8 cellular contexts compared by ENCODE assay signal in the genomic region with DNA sequence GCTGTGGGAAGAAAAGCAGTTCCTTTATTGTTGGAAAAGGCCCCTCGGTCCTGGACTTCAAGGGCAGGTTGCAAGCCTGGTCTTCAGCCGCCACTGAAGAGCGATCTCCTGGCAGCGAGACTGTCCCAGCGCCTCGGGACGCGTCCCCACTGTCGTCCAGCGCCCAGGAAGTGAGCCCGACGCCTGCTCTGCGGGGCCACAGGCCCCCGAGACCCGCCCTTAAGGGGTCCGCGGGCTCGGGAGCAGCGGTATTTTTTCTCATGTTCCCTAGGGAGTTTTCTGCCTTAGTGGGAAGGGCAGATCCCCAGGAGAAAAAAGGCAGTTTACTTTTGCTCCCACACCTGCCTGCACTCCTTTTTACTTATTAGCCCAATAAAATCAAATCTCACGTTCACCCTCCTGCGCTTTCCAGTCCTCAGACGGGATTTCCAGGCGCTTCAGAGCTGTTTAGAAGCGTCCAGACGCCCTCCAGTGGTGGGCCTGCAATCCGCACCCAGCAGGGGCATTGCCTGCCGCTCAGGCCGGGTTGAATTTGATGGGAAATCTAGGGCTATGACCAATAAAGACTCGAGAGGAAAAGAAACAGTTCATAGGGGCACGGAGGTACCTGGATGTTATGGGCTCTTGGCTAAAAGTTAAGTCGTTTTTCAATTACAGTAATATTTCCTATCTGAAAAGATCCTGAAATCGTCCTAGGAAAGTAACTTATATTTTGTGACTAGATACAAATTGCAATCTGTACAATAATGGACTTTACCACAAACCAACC. TPM values are rescaled to one million over a fixed set of nuclear protein-coding genes. Genes with fewer than 3 reads are reported as not detected.
DNase-seq lines count a peak whose midpoint lies in the region; ATAC-seq, FAIRE-seq and TF ChIP-seq lines count a peak whose summit lies in the region.

No MANE protein-coding gene starts in this region.

- peak overlapping the region; percentile 82 for H3K4me2 ChIP-seq in A549

- H3K27me3 ChIP-seq in bronchial epithelial cell (ENCODE audit: control insufficient read depth, insufficient read depth, low read length) (no peaks in the 10 kb centered on the region), small intestine (ENCODE audit: control insufficient read depth in 2 of 2, insufficient read depth in 2 of 2, low read length in 2 of 2) (peaks cover 8 to 14% of the 10 kb centered on the region in 2 donors)

- TF ChIP-seq POLR2A in A549 (IDR thresholded peaks at IDR 0.05; ENCODE audit: low read length): no peak

- TF ChIP-seq RAD21 in A549 (conservative IDR thresholded peaks at IDR 0.05 in 1 of 2, IDR thresholded peaks at IDR 0.05 in 1 of 2): peak; percentile 98 to 99

- DNase-seq in A549 (ENCODE audit: low read depth in 1 of 2, low spot score in 1 of 2) (peak; percentile 84 to 93), NCI-H2107 treated with DMSO at 0.1 percent for 48 hours (lab: John Stamatoyannopoulos, UW; ENCODE audit: unreplicated experiment) (peak; percentile 73), bronchial epithelial cell (ENCODE audit: low read depth) (peak; percentile 82), iPS-NIHi7 (ENCODE audit: extremely low spot score) (peak; percentile 82), small intestine (peak; percentile 84)

- H3K9me3 ChIP-seq in A549: no peaks in the 10 kb centered on the region
- no peaks in the 10 kb centered on the region for H3K9me3 ChIP-seq in small intestine (ENCODE audit: control insufficient read depth, low read depth)

- H3K27ac ChIP-seq in A549 (peak overlapping the region; percentile 89 to 93), VCaP (peak overlapping the region; percentile 70), small intestine (ENCODE audit: low read depth in 1 of 2, low read length in 1 of 2) (peak overlapping the region in 1 of 2 donors; percentile 39)

- under 1% methylated on average over 31 of the region's 32 CpGs for WGBS in A549 (ENCODE audit: missing lambda C conversion rate)
- 1 to 2% (median 1%) methylated on average over 32 of the region's 32 CpGs for WGBS in small intestine, 3 donors

- H3K36me3 ChIP-seq in bronchial epithelial cell (ENCODE audit: control insufficient read depth, insufficient read depth, low read length): no peaks in the 10 kb centered on the region
- no peaks in the 10 kb centered on the region for H3K36me3 ChIP-seq in small intestine (ENCODE audit: control insufficient read depth in 2 of 2, insufficient read depth in 2 of 2, low read length in 2 of 2)

- POLR2A ChIA-PET in A549 (lab: Yijun Ruan, JAX): interaction anchor here (0.7 kb wide), 1 partner anchor 111 kb away, joined by 3 read pairs; no protein-coding TSS in a partner anchor

- ATAC-seq in A549: peak; percentile 31 to 69
- ATAC-seq in GM18519 (IDR thresholded peaks at IDR 0.05; ENCODE audit: low FRiP score, unreplicated experiment): peak; percentile 74
- peak; percentile 69 for ATAC-seq in HG03064 (IDR thresholded peaks at IDR 0.05; ENCODE audit: low read depth, unreplicated experiment)

- peaks cover 11% of the 10 kb centered on the region for H3K4me1 ChIP-seq in A549
- peaks cover 2 to 5% of the 10 kb centered on the region in 2 donors for H3K4me1 ChIP-seq in small intestine (ENCODE audit: control insufficient read depth in 2 of 2, insufficient read depth in 1 of 2, low read depth in 1 of 2, low read length in 1 of 2)

- no peak for TF ChIP-seq EP300 in A549 (IDR thresholded peaks at IDR 0.05)

- H3K4me3 ChIP-seq in A549: peak overlapping the region; percentile 69
- peak overlapping the region; percentile 86 for H3K4me3 ChIP-seq in bronchial epithelial cell (ENCODE audit: low read depth, low read length)
- H3K4me3 ChIP-seq in small intestine (ENCODE audit: low read depth in 1 of 2, low read length in 2 of 2): peak overlapping the region in 1 of 2 donors; percentile 42

- FAIRE-seq in A549 (lab: Jason Lieb, UNC) (peak; percentile 84), bronchial epithelial cell (lab: Jason Lieb, UNC) (no peak), small intestine (lab: Jason Lieb, UNC) (no peak)

- CTCF ChIA-PET in A549 (lab: Yijun Ruan, JAX): interaction anchor here (0.5 to 2.0 kb wide), 11 partner anchors 9 to 1533 kb away, joined by 3 to 8 read pairs (median 4); no protein-coding TSS in a partner anchor

- TF ChIP-seq CTCF in A549 (IDR thresholded peaks at IDR 0.05) (peak; percentile 95), VCaP (conservative IDR thresholded peaks at IDR 0.05) (peak; percentile 95), bronchial epithelial cell (IDR thresholded peaks at IDR 0.05; ENCODE audit: insufficient read depth, low read length, severe bottlenecking) (peak; percentile 90)

TF ChIP-seq in A549, 52 proteins besides CTCF, POLR2A, EP300 and RAD21 (continues in another document):
- TF ChIP-seq HOXB13 (CRISPR knock-in tag; IDR thresholded peaks at IDR 0.05; ENCODE audit: low read depth): 0 out of 2 replicates have a peak, but pooled peaks have one; percentile 8
- peak; percentile 76 for TF ChIP-seq CHD2 (IDR thresholded peaks at IDR 0.05; ENCODE audit: low read length, partially characterized antibody)
- no peak for TF ChIP-seq RNF2 (IDR thresholded peaks at IDR 0.05; ENCODE audit: borderline replicate concordance, low read depth)
- no peak for TF ChIP-seq FOSL2 (IDR thresholded peaks at IDR 0.05)
- TF ChIP-seq FOSL2 (CRISPR knock-in tag; IDR thresholded peaks at IDR 0.05): no peak
- TF ChIP-seq, protein P1, sequence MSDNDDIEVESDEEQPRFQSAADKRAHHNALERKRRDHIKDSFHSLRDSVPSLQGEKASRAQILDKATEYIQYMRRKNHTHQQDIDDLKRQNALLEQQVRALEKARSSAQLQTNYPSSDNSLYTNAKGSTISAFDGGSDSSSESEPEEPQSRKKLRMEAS (IDR thresholded peaks at IDR 0.05): peak; percentile 57; the same call in 1 of the 2 replicates
- TF ChIP-seq, protein P2, sequence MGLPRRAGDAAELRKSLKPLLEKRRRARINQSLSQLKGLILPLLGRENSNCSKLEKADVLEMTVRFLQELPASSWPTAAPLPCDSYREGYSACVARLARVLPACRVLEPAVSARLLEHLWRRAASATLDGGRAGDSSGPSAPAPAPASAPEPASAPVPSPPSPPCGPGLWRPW (IDR thresholded peaks at IDR 0.05): no peak
- TF ChIP-seq, protein P3, sequence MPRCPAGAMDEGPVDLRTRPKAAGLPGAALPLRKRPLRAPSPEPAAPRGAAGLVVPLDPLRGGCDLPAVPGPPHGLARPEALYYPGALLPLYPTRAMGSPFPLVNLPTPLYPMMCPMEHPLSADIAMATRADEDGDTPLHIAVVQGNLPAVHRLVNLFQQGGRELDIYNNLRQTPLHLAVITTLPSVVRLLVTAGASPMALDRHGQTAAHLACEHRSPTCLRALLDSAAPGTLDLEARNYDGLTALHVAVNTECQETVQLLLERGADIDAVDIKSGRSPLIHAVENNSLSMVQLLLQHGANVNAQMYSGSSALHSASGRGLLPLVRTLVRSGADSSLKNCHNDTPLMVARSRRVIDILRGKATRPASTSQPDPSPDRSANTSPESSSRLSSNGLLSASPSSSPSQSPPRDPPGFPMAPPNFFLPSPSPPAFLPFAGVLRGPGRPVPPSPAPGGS (IDR thresholded peaks at IDR 0.05): no peak
- TF ChIP-seq, protein P4, sequence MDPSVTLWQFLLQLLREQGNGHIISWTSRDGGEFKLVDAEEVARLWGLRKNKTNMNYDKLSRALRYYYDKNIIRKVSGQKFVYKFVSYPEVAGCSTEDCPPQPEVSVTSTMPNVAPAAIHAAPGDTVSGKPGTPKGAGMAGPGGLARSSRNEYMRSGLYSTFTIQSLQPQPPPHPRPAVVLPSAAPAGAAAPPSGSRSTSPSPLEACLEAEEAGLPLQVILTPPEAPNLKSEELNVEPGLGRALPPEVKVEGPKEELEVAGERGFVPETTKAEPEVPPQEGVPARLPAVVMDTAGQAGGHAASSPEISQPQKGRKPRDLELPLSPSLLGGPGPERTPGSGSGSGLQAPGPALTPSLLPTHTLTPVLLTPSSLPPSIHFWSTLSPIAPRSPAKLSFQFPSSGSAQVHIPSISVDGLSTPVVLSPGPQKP (IDR thresholded peaks at IDR 0.05; ENCODE audit: low read depth, low read length): no peak
- peak in 1 of 2 experiments; percentile 44; a peak in 1 of 5 replicates for TF ChIP-seq JUN (IDR thresholded peaks at IDR 0.05)
- TF ChIP-seq CBX2 (IDR thresholded peaks at IDR 0.05; ENCODE audit: borderline replicate concordance, low read depth): no peak
- TF ChIP-seq EHF (CRISPR knock-in tag; IDR thresholded peaks at IDR 0.05): no peak
- TF ChIP-seq RFX5 (IDR thresholded peaks at IDR 0.05): 0 out of 2 replicates have a peak, but pooled peaks have one; percentile 23
- TF ChIP-seq, protein P5, sequence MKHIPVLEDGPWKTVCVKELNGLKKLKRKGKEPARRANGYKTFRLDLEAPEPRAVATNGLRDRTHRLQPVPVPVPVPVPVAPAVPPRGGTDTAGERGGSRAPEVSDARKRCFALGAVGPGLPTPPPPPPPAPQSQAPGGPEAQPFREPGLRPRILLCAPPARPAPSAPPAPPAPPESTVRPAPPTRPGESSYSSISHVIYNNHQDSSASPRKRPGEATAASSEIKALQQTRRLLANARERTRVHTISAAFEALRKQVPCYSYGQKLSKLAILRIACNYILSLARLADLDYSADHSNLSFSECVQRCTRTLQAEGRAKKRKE (CRISPR knock-in tag; IDR thresholded peaks at IDR 0.05; ENCODE audit: low read depth): no peak
- TF ChIP-seq SREBF2 (IDR thresholded peaks at IDR 0.05): no peak
- peak in 1 of 2 experiments; percentile 20; a peak in 1 of 4 replicates for TF ChIP-seq CEBPB (IDR thresholded peaks at IDR 0.05)
- peak; percentile 94 for TF ChIP-seq SMC3 (IDR thresholded peaks at IDR 0.05)

RNA-seq across cellular contexts. Expression of a gene that starts 2.8 kb away (rescaled TPM):
- polyA plus RNA-seq in A549 (2011; rRNA removed): 20.7 and 27.0 TPM in 2 replicates
- polyA plus RNA-seq in A549 (2012; cell fraction: cytosol; rRNA removed): 3.5 and 4.6 TPM in 2 replicates
- polyA plus RNA-seq in A549 (2012; cell fraction: nucleus; rRNA removed): 9.0 and 14.4 TPM in 2 replicates
- 8.1 to 10.6 TPM (median 8.5 TPM) in 3 replicates for polyA plus RNA-seq in A549 (2017; fragmentation: RNase III; extraction: RNeasy Plus Mini Kit Qiagen cat#74134 plus additional on column Dnase treatment)
- 34.5 and 44.5 TPM in 2 replicates for polyA minus RNA-seq in A549 (2011; rRNA and poly(A)+ RNA removed)
- 3.9 and 5.9 TPM in 2 replicates for total RNA-seq in bronchial epithelial cell
- polyA plus RNA-seq in small intestine: 1 to 10 TPM in 1 of 3 donors, under 1 TPM in 1, not detected in 1; 0.54 to 1.7 TPM
